ENCODE assay signal across 14 cellular contexts in the genomic region with DNA sequence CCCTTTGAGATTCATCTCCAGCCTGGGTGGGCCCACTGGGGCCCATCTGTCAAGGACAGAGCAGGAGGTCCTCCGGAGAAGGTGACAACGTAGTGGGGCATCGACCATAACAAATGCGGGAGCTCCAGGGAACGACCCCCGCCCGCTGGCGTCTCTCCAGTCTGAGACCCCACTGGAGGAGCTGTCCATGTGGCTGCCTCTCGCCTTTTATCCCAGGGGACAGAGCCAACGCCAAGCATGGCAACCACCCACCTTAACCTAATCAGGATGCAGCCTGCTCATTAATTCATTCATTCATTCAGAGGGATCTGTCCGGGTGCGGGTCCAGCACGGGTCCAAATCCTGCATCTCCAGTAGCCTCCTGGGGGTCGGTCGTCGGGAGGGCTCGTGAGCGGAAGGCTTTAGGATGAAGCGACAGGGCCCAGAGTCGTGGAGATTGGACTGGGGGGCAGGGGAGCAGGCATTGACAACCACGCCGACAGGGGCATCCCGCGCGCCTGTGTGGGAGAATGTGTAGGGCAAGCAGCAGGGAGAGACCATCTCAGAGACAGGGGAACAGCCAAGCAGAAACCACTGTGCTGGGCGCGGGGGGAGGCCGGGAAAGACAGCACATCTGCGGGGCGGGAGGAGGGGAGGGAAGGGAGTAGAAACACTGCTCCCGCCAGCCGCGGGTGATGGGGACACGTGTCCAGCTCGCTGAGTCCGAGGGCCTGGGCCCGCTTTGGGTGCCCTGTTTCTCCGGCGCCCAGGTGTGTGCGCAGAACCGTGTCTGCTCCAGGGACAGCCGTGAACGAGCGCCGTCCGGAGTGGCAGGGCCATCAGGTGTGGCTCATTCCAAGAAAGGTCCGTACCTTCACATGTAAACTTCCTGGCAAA. TPM values are rescaled to one million over a fixed set of nuclear protein-coding genes. Genes with fewer than 3 reads are reported as not detected.
DNase-seq lines count a peak whose midpoint lies in the region.
"Had no signal": no experiment of that assay in that cellular context is flagged by ENCODE, and none has a peak within 500 bp of the region (broad histone marks: within the 10 kb centered on the region; RNA-seq: fewer than 3 reads in every experiment).

No MANE protein-coding gene starts in this region.

- no peaks in the 10 kb centered on the region for H3K9me3 Mint-ChIP-seq in activated CD4-positive, alpha-beta T cell treated with anti-CD3 and anti-CD28 coated beads, Interleukin-2, amount 10 ng/mL, durations not matched to agents 7 days and 5 days
- no peaks in the 10 kb centered on the region for H3K9me3 Mint-ChIP-seq in activated naive CD8-positive, alpha-beta T cell treated with anti-CD3 and anti-CD28 coated beads for 36 hours
- no peaks in the 10 kb centered on the region for H3K9me3 Mint-ChIP-seq in immature natural killer cell

- POLR2A ChIA-PET in activated CD4-positive, alpha-beta T cell treated with anti-CD3 and anti-CD28 coated beads, Interleukin-2, amount 10 ng/mL, durations not matched to agents 7 days and 5 days (lab: Charles Lee), result no interaction called here

- peaks cover 12% of the 10 kb centered on the region for H3K36me3 Mint-ChIP-seq in activated CD4-positive, alpha-beta T cell treated with anti-CD3 and anti-CD28 coated beads, Interleukin-2, amount 10 ng/mL, durations not matched to agents 7 days and 5 days (ENCODE audit: low read depth)
- H3K36me3 Mint-ChIP-seq in activated naive CD8-positive, alpha-beta T cell treated with anti-CD3 and anti-CD28 coated beads for 36 hours, result peaks cover 4% of the 10 kb centered on the region
- H3K36me3 Mint-ChIP-seq in immature natural killer cell, result no peaks in the 10 kb centered on the region
- H3K36me3 Mint-ChIP-seq: activated CD4-positive, alpha-beta memory T cell treated with anti-CD3 and anti-CD28 coated beads for 36 hours had no signal

- no peak overlapping the region for H3K27ac Mint-ChIP-seq in activated CD4-positive, alpha-beta T cell treated with anti-CD3 and anti-CD28 coated beads, Interleukin-2, amount 10 ng/mL, durations not matched to agents 7 days and 5 days
- H3K27ac Mint-ChIP-seq in activated naive CD8-positive, alpha-beta T cell treated with anti-CD3 and anti-CD28 coated beads for 36 hours, result no peak overlapping the region
- H3K27ac Mint-ChIP-seq in immature natural killer cell, result no peak overlapping the region
- H3K27ac Mint-ChIP-seq: activated CD4-positive, alpha-beta memory T cell treated with anti-CD3 and anti-CD28 coated beads for 36 hours had no signal

- peaks cover 18% of the 10 kb centered on the region for H3K4me1 Mint-ChIP-seq in activated CD4-positive, alpha-beta T cell treated with anti-CD3 and anti-CD28 coated beads, Interleukin-2, amount 10 ng/mL, durations not matched to agents 7 days and 5 days
- peaks cover 14% of the 10 kb centered on the region for H3K4me1 Mint-ChIP-seq in activated naive CD8-positive, alpha-beta T cell treated with anti-CD3 and anti-CD28 coated beads for 36 hours
- peaks cover 10 to 17% of the 10 kb centered on the region in 2 donors for H3K4me1 Mint-ChIP-seq in immature natural killer cell

- H3K4me3 Mint-ChIP-seq in activated CD4-positive, alpha-beta T cell treated with anti-CD3 and anti-CD28 coated beads, Interleukin-2, amount 10 ng/mL, durations not matched to agents 7 days and 5 days, result peak overlapping the region; percentile 20
- peak overlapping the region; percentile 33 for H3K4me3 Mint-ChIP-seq in activated naive CD8-positive, alpha-beta T cell treated with anti-CD3 and anti-CD28 coated beads for 36 hours
- peak overlapping the region in 4 of 5 donors; percentile 14 to 82 (median 56) for H3K4me3 Mint-ChIP-seq in immature natural killer cell

- CTCF ChIA-PET in activated CD4-positive, alpha-beta T cell treated with anti-CD3 and anti-CD28 coated beads, Interleukin-2, amount 10 ng/mL, durations not matched to agents 7 days and 5 days (lab: Charles Lee), result interaction anchor here (0.6 to 1.3 kb wide), 2 partner anchors 17 to 24 kb away, joined by 3 to 4 read pairs; partner anchors contain the start of gene NCBP2

- peaks cover 19% of the 10 kb centered on the region for H3K27me3 Mint-ChIP-seq in activated CD4-positive, alpha-beta T cell treated with anti-CD3 and anti-CD28 coated beads, Interleukin-2, amount 10 ng/mL, durations not matched to agents 7 days and 5 days
- H3K27me3 Mint-ChIP-seq in activated naive CD8-positive, alpha-beta T cell treated with anti-CD3 and anti-CD28 coated beads for 36 hours, result peaks cover 32% of the 10 kb centered on the region
- peaks cover 0 to 7% (median 2%) of the 10 kb centered on the region in 3 donors for H3K27me3 Mint-ChIP-seq in immature natural killer cell (ENCODE audit: low read depth in 3 of 3)

- DNase-seq in activated CD4-positive, alpha-beta T cell treated with anti-CD3 and anti-CD28 coated beads, Interleukin-2, amount 10 ng/mL, durations not matched to agents 7 days and 5 days, result no peak
- no peak for DNase-seq in activated CD4-positive, alpha-beta T cell treated with anti-CD3 and anti-CD28 coated beads, Interleukin-2, amount 50 U/mL, for 1 hour
- DNase-seq in activated naive CD8-positive, alpha-beta T cell treated with anti-CD3 and anti-CD28 coated beads for 36 hours, result no peak
- no peak for DNase-seq in immature natural killer cell
- peak; percentile 84 for DNase-seq in retina
- no peak for DNase-seq in NCI-H748 treated with DMSO at 0.1 percent for 48 hours (lab: John Stamatoyannopoulos, UW)
- no peak for DNase-seq in NK-92 treated with Interleukin-12 subunit alpha and Interleukin-12 subunit beta, amount 100 ng/mL, for 24 hours (lab: John Stamatoyannopoulos, UW)
- DNase-seq in NCI-H69 (lab: John Stamatoyannopoulos, UW), result no peak
- DNase-seq: activated CD4-positive, alpha-beta memory T cell treated with anti-CD3 and anti-CD28 coated beads for 36 hours; activated naive CD4-positive, alpha-beta T cell treated with Interleukin-2 at 50 U/mL for 16 hours; cerebellar nuclear complex; NCI-H187; NCI-H526 treated with DMSO at 0.1 percent for 48 hours; T1000 had no signal

RNA-seq across cellular contexts. Expression of gene PIGZ, which starts 1.9 kb away (rescaled TPM):
- total RNA-seq in activated CD4-positive, alpha-beta T cell treated with anti-CD3 and anti-CD28 coated beads, Interleukin-2, amount 10 ng/mL, durations not matched to agents 7 days and 5 days, result 1 to 10 TPM; 2.6 to 2.7 TPM
- total RNA-seq in activated naive CD8-positive, alpha-beta T cell treated with anti-CD3 and anti-CD28 coated beads for 36 hours, result under 1 TPM; 0.27 to 0.38 TPM
- polyA plus RNA-seq in immature natural killer cell, result 1 to 10 TPM; 1.6 to 2.9 (median 2.3) TPM

RNA-seq across cellular contexts. Expression of gene NCBP2, which starts 24.4 kb away (rescaled TPM):
- 10 to 100 TPM; 53.4 to 57.1 TPM for total RNA-seq in activated CD4-positive, alpha-beta T cell treated with anti-CD3 and anti-CD28 coated beads, Interleukin-2, amount 10 ng/mL, durations not matched to agents 7 days and 5 days
- 100 to 1,000 TPM; 120 to 121 TPM for total RNA-seq in activated naive CD8-positive, alpha-beta T cell treated with anti-CD3 and anti-CD28 coated beads for 36 hours
- 10 to 100 TPM; 28.4 to 57.2 (median 36.5) TPM for polyA plus RNA-seq in immature natural killer cell
